Comparison of ENCODE assay signal across 7 cellular contexts in genomic region chr14:58297412-58297761, GRCh38. TPM values are rescaled to one million over a fixed set of nuclear protein-coding genes. Genes with fewer than 3 reads are reported as not detected.
A peak's percentile ranks its signal among the peaks of the same experiment; 100 is the strongest.
DNase-seq lines count a peak whose midpoint lies in the region; ATAC-seq and TF ChIP-seq lines count a peak whose summit lies in the region.

No MANE protein-coding gene starts in this region.

- no peak for TF ChIP-seq CTCF in retinal pigment epithelial cell (conservative IDR thresholded peaks at IDR 0.05; ENCODE audit: low read depth, low read length)

- H3K27ac ChIP-seq in epithelial cell of prostate = peak overlapping the region; percentile 91

- ATAC-seq in GM19351 (IDR thresholded peaks at IDR 0.05; ENCODE audit: unreplicated experiment) = peak; percentile 2
- ATAC-seq in HG02759 (IDR thresholded peaks at IDR 0.05; ENCODE audit: unreplicated experiment) = no peak

- H3K4me3 ChIP-seq in Jurkat, Clone E6-1 (ENCODE audit: low read length) = peak overlapping the region; percentile 99
- peak overlapping the region; percentile 94 for H3K4me3 ChIP-seq in retinal pigment epithelial cell (ENCODE audit: low read length)

- DNase-seq in Jurkat, Clone E6-1 (ENCODE audit: low read depth, low spot score) = no peak
- DNase-seq in epithelial cell of prostate (ENCODE audit: low read depth, low spot score) = no peak
- DNase-seq in retinal pigment epithelial cell (ENCODE audit: low read depth) = peak; percentile 24
- no peak for DNase-seq in NCI-H1417 treated with DMSO at 0.1 percent for 48 hours (lab: John Stamatoyannopoulos, UW)
- no peak for DNase-seq in superior temporal gyrus (ENCODE audit: extremely low spot score)

RNA-seq across cellular contexts. Expression of gene ARID4A, which starts 1.0 kb away (rescaled TPM):
- polyA plus RNA-seq in Jurkat, Clone E6-1 (2012; ENCODE audit: insufficient read depth, insufficient read length) = 20.1 TPM

RNA-seq across cellular contexts. Expression of gene PSMA3, which starts 52.7 kb away (rescaled TPM):
- polyA plus RNA-seq in Jurkat, Clone E6-1 (2012; ENCODE audit: insufficient read depth, insufficient read length) = 348 TPM
